8 cellular contexts compared by ENCODE assay signal in the genomic region with DNA sequence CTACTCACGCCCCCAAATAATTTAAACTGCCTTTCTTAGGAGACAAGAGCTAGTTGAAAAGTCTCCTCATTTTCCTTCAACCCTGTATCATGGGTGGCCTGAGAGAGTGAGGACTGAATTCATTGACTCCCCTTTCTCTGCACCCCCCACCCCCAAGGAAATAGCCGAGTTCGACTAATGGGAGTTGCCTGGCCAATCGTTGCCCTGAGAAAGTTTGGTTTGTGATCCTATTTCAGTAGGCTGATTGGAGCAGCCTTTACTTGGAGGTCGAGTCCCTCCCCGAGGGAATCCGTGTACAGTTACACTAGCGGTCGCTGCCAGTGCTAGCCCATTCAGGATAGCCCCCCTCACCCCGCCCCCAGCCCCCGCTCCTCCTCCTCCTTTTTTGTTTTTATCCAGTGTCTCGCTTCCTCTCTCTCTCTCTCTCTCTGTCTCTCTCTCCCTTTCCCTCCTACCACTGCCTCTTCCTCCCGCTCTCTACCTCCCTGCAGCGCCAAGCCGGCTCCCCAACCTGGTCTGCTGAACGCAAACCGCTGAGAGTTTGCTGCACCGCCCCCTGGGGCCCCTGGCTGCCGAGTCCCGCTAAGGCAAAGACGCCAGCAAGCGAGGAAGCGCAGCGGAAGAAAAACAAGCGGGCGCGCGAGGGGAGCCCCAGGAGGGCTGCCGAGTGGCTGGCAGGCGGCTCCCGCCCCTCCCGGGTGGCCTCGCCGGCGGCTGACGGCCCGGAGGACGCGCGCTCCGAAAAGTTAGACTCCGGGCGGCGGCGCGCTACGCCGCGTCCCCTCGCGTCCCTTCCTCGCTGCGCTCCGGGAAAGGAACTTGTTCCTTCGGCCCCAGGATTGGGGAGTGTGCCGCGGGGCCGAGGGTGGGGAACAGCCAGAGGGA. TPM values are rescaled to one million over a fixed set of nuclear protein-coding genes. Genes with fewer than 3 reads are reported as not detected.
DNase-seq lines count a peak whose midpoint lies in the region; ATAC-seq and TF ChIP-seq lines count a peak whose summit lies in the region.

A gene (plus strand): TSS at position 419 of the 885 bp plus-strand sequence. CDS start 524 bp downstream, outside the sequence.

- H3K36me3 ChIP-seq in breast epithelium (no peaks in the 10 kb centered on the region), RWPE2 (ENCODE audit: low read depth) (no peaks in the 10 kb centered on the region), heart right ventricle (no peaks in the 10 kb centered on the region), aorta (ENCODE audit: control insufficient read depth in 1 of 2, insufficient read depth in 2 of 2, low read length in 1 of 2) (no peaks in the 10 kb centered on the region)

- TF ChIP-seq CTCF in breast epithelium (IDR thresholded peaks at IDR 0.05) (no peak), MCF 10A (IDR thresholded peaks at IDR 0.05; ENCODE audit: unreplicated experiment) (no peak), RWPE2 (IDR thresholded peaks at IDR 0.05; ENCODE audit: poor library complexity, severe bottlenecking) (peak; percentile 20), heart right ventricle (IDR thresholded peaks at IDR 0.05) (peak in 1 of 9 donors; percentile 29), retinal pigment epithelial cell (conservative IDR thresholded peaks at IDR 0.05; ENCODE audit: low read depth, low read length) (peak; percentile 40)

- H3K9me3 Mint-ChIP-seq in MCF 10A (ENCODE audit: unreplicated experiment) = no peaks in the 10 kb centered on the region
- no peaks in the 10 kb centered on the region for H3K9me3 Mint-ChIP-seq in activated naive CD4-positive, alpha-beta T cell treated with anti-CD3 and anti-CD28 coated beads for 36 hours

- ATAC-seq in HG03439 (IDR thresholded peaks at IDR 0.05; ENCODE audit: unreplicated experiment) = peak; percentile 55
- peak; percentile 46 for ATAC-seq in RWPE2 (ENCODE audit: low read depth)
- peak; percentile 57 to 76 (median 66) for ATAC-seq in heart right ventricle
- ATAC-seq in aorta (ENCODE audit: low FRiP score) = peak; percentile 68

- BruUV-seq in MCF 10A (replicated peaks; lab: Mats Ljungman, UMichigan) = no TSS peak

- H3K27ac Mint-ChIP-seq in MCF 10A (ENCODE audit: low read depth, unreplicated experiment) = no peak within 1 kb of the TSS
- peak within 1 kb of the TSS; percentile 85 for H3K27ac Mint-ChIP-seq in activated naive CD4-positive, alpha-beta T cell treated with anti-CD3 and anti-CD28 coated beads for 36 hours

- H3K27ac ChIP-seq in breast epithelium (peak within 1 kb of the TSS; percentile 45 to 71), RWPE2 (ENCODE audit: poor library complexity, severe bottlenecking) (peak within 1 kb of the TSS; percentile 7), heart right ventricle (peak within 1 kb of the TSS; percentile 40 to 94 (median 72)), aorta (ENCODE audit: low read depth in 1 of 2, low read length in 2 of 2) (no peak within 1 kb of the TSS)

- no peak within 1 kb of the TSS for H3K4me3 Mint-ChIP-seq in MCF 10A (ENCODE audit: unreplicated experiment)
- peak within 1 kb of the TSS; percentile 92 for H3K4me3 Mint-ChIP-seq in activated naive CD4-positive, alpha-beta T cell treated with anti-CD3 and anti-CD28 coated beads for 36 hours

- H3K9me3 ChIP-seq in breast epithelium (no peaks in the 10 kb centered on the region), RWPE2 (ENCODE audit: severe bottlenecking) (no peaks in the 10 kb centered on the region), heart right ventricle (no peaks in the 10 kb centered on the region), aorta (ENCODE audit: control insufficient read depth, low read length) (no peaks in the 10 kb centered on the region)

- H3K4me1 ChIP-seq in breast epithelium = no peaks in the 10 kb centered on the region
- H3K4me1 ChIP-seq in RWPE2 (ENCODE audit: insufficient read depth, poor library complexity, severe bottlenecking) = peaks cover 11% of the 10 kb centered on the region
- peaks cover 0 to 37% (median 13%) of the 10 kb centered on the region in 9 donors for H3K4me1 ChIP-seq in heart right ventricle
- no peaks in the 10 kb centered on the region for H3K4me1 ChIP-seq in aorta (ENCODE audit: control insufficient read depth in 1 of 2, insufficient read depth in 2 of 2, low read length in 2 of 2)

- H3K4me1 Mint-ChIP-seq in MCF 10A (ENCODE audit: insufficient read depth, unreplicated experiment) = no peaks in the 10 kb centered on the region
- H3K4me1 Mint-ChIP-seq in activated naive CD4-positive, alpha-beta T cell treated with anti-CD3 and anti-CD28 coated beads for 36 hours (ENCODE audit: low read depth) = peaks cover 33% of the 10 kb centered on the region

- H3K27me3 Mint-ChIP-seq in MCF 10A (ENCODE audit: insufficient read depth, unreplicated experiment) = peaks cover 23% of the 10 kb centered on the region
- H3K27me3 Mint-ChIP-seq in activated naive CD4-positive, alpha-beta T cell treated with anti-CD3 and anti-CD28 coated beads for 36 hours (ENCODE audit: low read depth) = peaks cover 2% of the 10 kb centered on the region

- intact Hi-C loops in breast epithelium (cut with DNase I; ENCODE audit: low total_unique reads) (no loop called here), MCF 10A (cut with micrococcal nuclease) (no loop called here), heart right ventricle (cut with DNase I) (no loop called here), aorta (cut with DNase I) (no loop called here)
- intact Hi-C loops in activated naive CD4-positive, alpha-beta T cell treated with anti-CD3 and anti-CD28 coated beads for 36 hours (cut with micrococcal nuclease) = loop anchor here (2.0 kb wide), 1 partner anchor 367 kb away; a partner anchor contains a TSS

- DNase-seq in breast epithelium (ENCODE audit: low spot score in 2 of 2) (no peak), MCF 10A (ENCODE audit: unreplicated experiment) (no peak), RWPE2 (ENCODE audit: low spot score) (peak; percentile 65), heart right ventricle (peak; percentile 53 to 62), retinal pigment epithelial cell (ENCODE audit: low read depth) (peak; percentile 43), aorta (peak; percentile 67 to 81)
- DNase-seq in activated naive CD4-positive, alpha-beta T cell treated with anti-CD3 and anti-CD28 coated beads for 36 hours = peak; percentile 87

- peaks cover 6% of the 10 kb centered on the region for H3K36me3 Mint-ChIP-seq in MCF 10A (ENCODE audit: insufficient read depth, unreplicated experiment)
- H3K36me3 Mint-ChIP-seq in activated naive CD4-positive, alpha-beta T cell treated with anti-CD3 and anti-CD28 coated beads for 36 hours (ENCODE audit: low read depth) = peaks cover 27% of the 10 kb centered on the region

- no peak for TF ChIP-seq POLR2A in breast epithelium (IDR thresholded peaks at IDR 0.05)

- H3K27me3 ChIP-seq in breast epithelium (no peaks in the 10 kb centered on the region), RWPE2 (ENCODE audit: insufficient read depth, poor library complexity, severe bottlenecking) (no peaks in the 10 kb centered on the region), heart right ventricle (peaks cover 0 to 24% (median 6%) of the 10 kb centered on the region in 7 donors), aorta (ENCODE audit: control insufficient read depth in 1 of 2, insufficient read depth in 2 of 2, low read length in 1 of 2) (no peaks in the 10 kb centered on the region)

- CTCF ChIA-PET in MCF 10A (lab: Yijun Ruan, JAX) = interaction anchor here (0.6 to 1.2 kb wide), 3 partner anchors 23 to 150 kb away, joined by 3 to 5 read pairs (median 3); no protein-coding TSS in a partner anchor
- CTCF ChIA-PET in activated naive CD4-positive, alpha-beta T cell treated with anti-CD3 and anti-CD28 coated beads for 36 hours (lab: Charles Lee) = interaction anchor here (0.7 to 1.9 kb wide), 5 partner anchors 23 to 169 kb away, joined by 3 to 12 read pairs (median 5); no protein-coding TSS in a partner anchor

- H3K4me3 ChIP-seq in breast epithelium (peak within 1 kb of the TSS; percentile 49 to 85 (median 66)), RWPE2 (ENCODE audit: severe bottlenecking) (peak within 1 kb of the TSS; percentile 39), heart right ventricle (peak within 1 kb of the TSS; percentile 44 to 86 (median 68)), retinal pigment epithelial cell (ENCODE audit: low read length) (peak within 1 kb of the TSS; percentile 77), aorta (ENCODE audit: low read length in 2 of 2) (peak within 1 kb of the TSS; percentile 5 to 30)

- 1 to 2% methylated on average over 58 of the region's 58 CpGs for WGBS in heart right ventricle, 2 donors
- 2% methylated on average over 55 to 58 of the region's 58 CpGs for WGBS in aorta, 2 donors

- POLR2A ChIA-PET in MCF 10A (lab: Yijun Ruan, JAX) = no interaction called here

RNA-seq across cellular contexts. Expression of the gene that starts here (rescaled TPM):
- total RNA-seq in breast epithelium (10 to 100 TPM in 1 of 3 donors, 1 to 10 TPM in 2; 2.0 to 10.2 (median 8.2) TPM), MCF 10A (2022) (0.26 and 0.27 TPM in 2 replicates), heart right ventricle (10 to 100 TPM in 9 of 10 donors, 1 to 10 TPM in 1; 8.4 to 41.0 (median 23.3) TPM), aorta (1 to 10 TPM; 4.5 to 4.6 TPM)
- 10 to 100 TPM; 43.7 to 47.2 TPM for total RNA-seq in activated naive CD4-positive, alpha-beta T cell treated with anti-CD3 and anti-CD28 coated beads for 36 hours
- polyA plus RNA-seq in heart right ventricle (10 to 100 TPM in 1 of 2 donors, 1 to 10 TPM in 1; 7.3 to 16.1 TPM), aorta (1 to 10 TPM in 1 of 2 donors, under 1 TPM in 1; 0.79 to 5.4 TPM)

Comparison
In these comparisons a context has a peak if more than half of its experiments do, and no peak if none do; other contexts are left out.
1. DNase-seq: peak in RWPE2 (single experiment), activated naive CD4-positive, alpha-beta T cell treated with anti-CD3 and anti-CD28 coated beads for 36 hours (single experiment), heart right ventricle (2 of 2), retinal pigment epithelial cell (single experiment) and aorta (2 of 2); none in breast epithelium (0 of 2) and MCF 10A (single experiment).
2. H3K27ac ChIP-seq: peak in breast epithelium (2 of 2), RWPE2 (single experiment) and heart right ventricle (10 of 10); none in aorta (0 of 2).
3. H3K4me3 ChIP-seq: peak in every context shown above with its lines; median percentile 77 in retinal pigment epithelial cell; 68 in heart right ventricle; 66 in breast epithelium; 39 in RWPE2; 18 in aorta.
4. CTCF ChIP-seq: peak in RWPE2 (single experiment) and retinal pigment epithelial cell (single experiment); none in breast epithelium (0 of 3) and MCF 10A (single experiment).
5. Peak in every context shown above with its lines, with median percentiles within 50 percentile points of each other: ATAC-seq.